Comparison of ENCODE assay signal across 6 cellular contexts in genomic region chr1:8446119-8446518, GRCh38.
DNase-seq lines count a peak whose midpoint lies in the region; ATAC-seq, FAIRE-seq and TF ChIP-seq lines count a peak whose summit lies in the region.
"Not testable (repeated sequence)": the region's sequence is repeated elsewhere in the genome, so short reads cannot be mapped to it uniquely, and the experiment has no call there.

No MANE protein-coding gene starts in this region.

- not testable (repeated sequence) for FAIRE-seq in astrocyte (lab: Jason Lieb, UNC)

- H3K9me3 ChIP-seq in astrocyte (ENCODE audit: insufficient read depth, low read depth, low read length); neural progenitor cell (ENCODE audit: low read depth): not testable (repeated sequence)

- H3K9ac ChIP-seq in astrocyte (ENCODE audit: low read length); neural progenitor cell: not testable (repeated sequence)

- H3K27ac ChIP-seq in astrocyte (ENCODE audit: low read depth, low read length); neural progenitor cell: not testable (repeated sequence)

- peaks cover 15% of the 10 kb centered on the region for H3K36me3 Mint-ChIP-seq in IgD-negative memory B cell
- peaks cover 19% of the 10 kb centered on the region for H3K36me3 Mint-ChIP-seq in activated CD8-positive, alpha-beta T cell treated with anti-CD3 and anti-CD28 coated beads for 36 hours (ENCODE audit: low read depth)
- H3K36me3 Mint-ChIP-seq in activated T-helper 17 cell treated with anti-CD3 and anti-CD28 coated beads, Interleukin-2, amount 50 U/mL, for 72 hours (ENCODE audit: low read depth), result not testable (repeated sequence)
- H3K36me3 Mint-ChIP-seq in astrocyte (ENCODE audit: low read depth, unreplicated experiment), result peaks cover 18% of the 10 kb centered on the region
- H3K36me3 Mint-ChIP-seq in immature natural killer cell, result peaks cover 3 to 13% (median 9%) of the 10 kb centered on the region in 3 donors
- H3K36me3 Mint-ChIP-seq in neural progenitor cell, result peaks cover 39% of the 10 kb centered on the region

- not testable (repeated sequence) for H3K79me2 ChIP-seq in astrocyte (ENCODE audit: insufficient read depth, low read length)
- H3K79me2 ChIP-seq in neural progenitor cell (ENCODE audit: low read depth), result peaks cover 13% of the 10 kb centered on the region

- peak; percentile 42 for DNase-seq in activated CD8-positive, alpha-beta T cell treated with anti-CD3 and anti-CD28 coated beads for 36 hours
- DNase-seq in astrocyte (ENCODE audit: low read depth); neural progenitor cell (ENCODE audit: low spot score): not testable (repeated sequence)
- peak; percentile 27 to 39 (median 36) for DNase-seq in immature natural killer cell

- intact Hi-C loops in activated CD8-positive, alpha-beta T cell treated with anti-CD3 and anti-CD28 coated beads for 36 hours (cut with micrococcal nuclease), result not testable (repeated sequence)

- not testable (repeated sequence) for H4K20me1 ChIP-seq in astrocyte (ENCODE audit: insufficient read depth, low read length)
- H4K20me1 ChIP-seq in neural progenitor cell (ENCODE audit: low read depth), result peaks cover 14% of the 10 kb centered on the region

- TF ChIP-seq CTCF in activated CD8-positive, alpha-beta T cell treated with anti-CD3 and anti-CD28 coated beads for 36 hours (IDR thresholded peaks at IDR 0.05); astrocyte (IDR thresholded peaks at IDR 0.05; ENCODE audit: insufficient read depth, low read depth, low read length); neural progenitor cell (IDR thresholded peaks at IDR 0.05): not testable (repeated sequence)

- peaks cover 21% of the 10 kb centered on the region for H3F3A ChIP-seq in neural progenitor cell (ENCODE audit: low read depth)

- CTCF ChIA-PET in activated CD8-positive, alpha-beta T cell treated with anti-CD3 and anti-CD28 coated beads for 36 hours (lab: Charles Lee), result interaction anchor here (0.9 to 1.8 kb wide), 2 partner anchors 17 to 152 kb away, joined by 3 to 4 read pairs; no protein-coding TSS in a partner anchor

- H2AFZ ChIP-seq in astrocyte (ENCODE audit: low read depth, low read length); neural progenitor cell (replicated peaks): not testable (repeated sequence)

- not testable (repeated sequence) for H3K27me3 ChIP-seq in astrocyte (ENCODE audit: insufficient read depth, low read length); neural progenitor cell

- peak; percentile 30 for ATAC-seq in activated CD8-positive, alpha-beta T cell treated with anti-CD3 and anti-CD28 coated beads for 36 hours
- ATAC-seq in activated T-helper 17 cell treated with anti-CD3 and anti-CD28 coated beads, Interleukin-2, amount 50 U/mL, for 72 hours (replicated peaks), result peak; percentile 63

- H3K27me3 Mint-ChIP-seq in IgD-negative memory B cell; activated CD8-positive, alpha-beta T cell treated with anti-CD3 and anti-CD28 coated beads for 36 hours; activated T-helper 17 cell treated with anti-CD3 and anti-CD28 coated beads, Interleukin-2, amount 50 U/mL, for 72 hours; astrocyte (ENCODE audit: low read depth, unreplicated experiment); immature natural killer cell (ENCODE audit: low read depth in 3 of 3); neural progenitor cell (ENCODE audit: insufficient read depth, low read depth): not testable (repeated sequence)

- not testable (repeated sequence) for H3K4me3 Mint-ChIP-seq in IgD-negative memory B cell; activated CD8-positive, alpha-beta T cell treated with anti-CD3 and anti-CD28 coated beads for 36 hours; astrocyte (ENCODE audit: unreplicated experiment); neural progenitor cell
- peak overlapping the region; percentile 26 for H3K4me3 Mint-ChIP-seq in activated T-helper 17 cell treated with anti-CD3 and anti-CD28 coated beads, Interleukin-2, amount 50 U/mL, for 72 hours
- H3K4me3 Mint-ChIP-seq in immature natural killer cell, result peak overlapping the region; percentile 19 to 51 (median 38)

- H3K4me2 ChIP-seq in astrocyte (ENCODE audit: low read length); neural progenitor cell: not testable (repeated sequence)

- H3K27ac Mint-ChIP-seq in IgD-negative memory B cell, result peak overlapping the region in 2 of 3 donors; percentile 20 to 80
- H3K27ac Mint-ChIP-seq in activated CD8-positive, alpha-beta T cell treated with anti-CD3 and anti-CD28 coated beads for 36 hours, result peak overlapping the region; percentile 25
- H3K27ac Mint-ChIP-seq in activated T-helper 17 cell treated with anti-CD3 and anti-CD28 coated beads, Interleukin-2, amount 50 U/mL, for 72 hours, result peak overlapping the region; percentile 55
- peak overlapping the region; percentile 18 for H3K27ac Mint-ChIP-seq in astrocyte (ENCODE audit: unreplicated experiment)
- peak overlapping the region in 3 of 6 donors; percentile 8 to 36 (median 29) for H3K27ac Mint-ChIP-seq in immature natural killer cell
- peak overlapping the region; percentile 27 for H3K27ac Mint-ChIP-seq in neural progenitor cell

- H3K9me3 Mint-ChIP-seq in IgD-negative memory B cell; activated CD8-positive, alpha-beta T cell treated with anti-CD3 and anti-CD28 coated beads for 36 hours; activated T-helper 17 cell treated with anti-CD3 and anti-CD28 coated beads, Interleukin-2, amount 50 U/mL, for 72 hours; astrocyte (ENCODE audit: unreplicated experiment); immature natural killer cell; neural progenitor cell: not testable (repeated sequence)

- H3K4me3 ChIP-seq in astrocyte (ENCODE audit: insufficient read depth, low read depth, low read length); neural progenitor cell: not testable (repeated sequence)

- not testable (repeated sequence) for H3K4me1 ChIP-seq in astrocyte (ENCODE audit: insufficient read depth, low read length)
- H3K4me1 ChIP-seq in neural progenitor cell, result peaks cover 12% of the 10 kb centered on the region

- POLR2A ChIA-PET in activated CD8-positive, alpha-beta T cell treated with anti-CD3 and anti-CD28 coated beads for 36 hours (lab: Charles Lee), result not testable (repeated sequence)

- H3K4me1 Mint-ChIP-seq in IgD-negative memory B cell; activated T-helper 17 cell treated with anti-CD3 and anti-CD28 coated beads, Interleukin-2, amount 50 U/mL, for 72 hours: not testable (repeated sequence)
- peaks cover 12% of the 10 kb centered on the region for H3K4me1 Mint-ChIP-seq in activated CD8-positive, alpha-beta T cell treated with anti-CD3 and anti-CD28 coated beads for 36 hours (ENCODE audit: low read depth)
- H3K4me1 Mint-ChIP-seq in astrocyte (ENCODE audit: low read depth, unreplicated experiment) (peaks cover 10% of the 10 kb centered on the region), immature natural killer cell (peaks cover 19 to 21% of the 10 kb centered on the region in 2 donors), neural progenitor cell (peaks cover 14% of the 10 kb centered on the region)

- H3K36me3 ChIP-seq in astrocyte (ENCODE audit: insufficient read depth, low read length); neural progenitor cell: not testable (repeated sequence)
